In genomic region chr9:110969971-110970381, GRCh38 we compare ENCODE assay signal across 13 cellular contexts.
A peak's percentile ranks its signal among the peaks of the same experiment; 100 is the strongest.
DNase-seq lines count a peak whose midpoint lies in the region; ATAC-seq and TF ChIP-seq lines count a peak whose summit lies in the region.
"Had no signal": no experiment of that assay in that cellular context is flagged by ENCODE, and none has a peak within 500 bp of the region (broad histone marks: within the 10 kb centered on the region; RNA-seq: fewer than 3 reads in every experiment).

No MANE protein-coding gene starts in this region.

- H3K4me3 ChIP-seq in epithelial cell of esophagus (ENCODE audit: low read length): no peak overlapping the region
- no peak overlapping the region for H3K4me3 ChIP-seq in CD8-positive, alpha-beta T cell (ENCODE audit: low read depth, low read length)
- H3K4me3 ChIP-seq: esophagus muscularis mucosa, left lung had no signal

- H3K4me1 ChIP-seq in CD8-positive, alpha-beta T cell (ENCODE audit: insufficient read depth, low read length): no peaks in the 10 kb centered on the region
- H3K4me1 ChIP-seq: esophagus muscularis mucosa, left lung had no signal

- no peak overlapping the region for H3K27ac ChIP-seq in CD8-positive, alpha-beta T cell (ENCODE audit: low read depth, low read length)
- H3K27ac ChIP-seq: esophagus muscularis mucosa, left lung, WERI-Rb-1 had no signal

- no peaks in the 10 kb centered on the region for H3K36me3 Mint-ChIP-seq in CD8-positive, alpha-beta T cell

- no peaks in the 10 kb centered on the region for H3K4me1 Mint-ChIP-seq in CD8-positive, alpha-beta T cell (ENCODE audit: low read depth)

- H3K4me3 Mint-ChIP-seq in CD8-positive, alpha-beta T cell: no peak overlapping the region

- intact Hi-C loops in CD8-positive, alpha-beta T cell (cut with DNase I, micrococcal nuclease): no loop called here

- CTCF ChIA-PET in CD8-positive, alpha-beta T cell (lab: Charles Lee): no interaction called here

- H3K27me3 Mint-ChIP-seq in CD8-positive, alpha-beta T cell (ENCODE audit: low read depth): no peaks in the 10 kb centered on the region

- H3K27me3 ChIP-seq in CD8-positive, alpha-beta T cell (ENCODE audit: insufficient read depth, low read length): no peaks in the 10 kb centered on the region
- H3K27me3 ChIP-seq: esophagus muscularis mucosa, left lung had no signal

- DNase-seq in GM03348 (ENCODE audit: low spot score) (peak; percentile 68), RKO (ENCODE audit: low spot score) (peak; percentile 7), epithelial cell of esophagus (ENCODE audit: low read depth) (peak; percentile 43), renal cortical epithelial cell (ENCODE audit: low read depth) (peak; percentile 64), NCI-H2081 treated with DMSO at 0.1 percent for 48 hours (lab: John Stamatoyannopoulos, UW) (no peak), medulla oblongata (ENCODE audit: extremely low spot score) (no peak)
- DNase-seq in CD8-positive, alpha-beta T cell: no peak
- DNase-seq: aorta; left lung; stimulated activated naive CD4-positive, alpha-beta T cell treated with Interleukin-2 at 50 U/mL for 16 hours; WERI-Rb-1 had no signal

- TF ChIP-seq CTCF in epithelial cell of esophagus (IDR thresholded peaks at IDR 0.05; ENCODE audit: insufficient read depth, low read depth, low read length, missing control alignments): no peak
- no peak for TF ChIP-seq CTCF in CD8-positive, alpha-beta T cell (IDR thresholded peaks at IDR 0.05)

- no peak for ATAC-seq in CD8-positive, alpha-beta T cell
- ATAC-seq in HG03108 (IDR thresholded peaks at IDR 0.05; ENCODE audit: unreplicated experiment): no peak
- ATAC-seq: left lung had no signal

- POLR2A ChIA-PET in CD8-positive, alpha-beta T cell (lab: Charles Lee): no interaction called here

- H3K27ac Mint-ChIP-seq in CD8-positive, alpha-beta T cell: no peak overlapping the region

- H3K36me3 ChIP-seq in CD8-positive, alpha-beta T cell (ENCODE audit: insufficient read depth, low read length): no peaks in the 10 kb centered on the region
- H3K36me3 ChIP-seq: esophagus muscularis mucosa, WERI-Rb-1 had no signal

- H3K9me3 Mint-ChIP-seq in CD8-positive, alpha-beta T cell: peaks cover 5% of the 10 kb centered on the region

- no peaks in the 10 kb centered on the region for H3K9me3 ChIP-seq in CD8-positive, alpha-beta T cell (ENCODE audit: low read length)
- H3K9me3 ChIP-seq: esophagus muscularis mucosa had no signal

Comparison
In these comparisons a context has a peak if more than half of its experiments do, and no peak if none do; other contexts are left out.
1. DNase-seq: peak in GM03348 (single experiment), RKO (single experiment), epithelial cell of esophagus (single experiment) and renal cortical epithelial cell (single experiment); none in NCI-H2081 treated with DMSO at 0.1 percent for 48 hours (single experiment), CD8-positive, alpha-beta T cell (0 of 7) and medulla oblongata (single experiment).